21 cellular contexts compared by ENCODE assay signal in the genomic region with DNA sequence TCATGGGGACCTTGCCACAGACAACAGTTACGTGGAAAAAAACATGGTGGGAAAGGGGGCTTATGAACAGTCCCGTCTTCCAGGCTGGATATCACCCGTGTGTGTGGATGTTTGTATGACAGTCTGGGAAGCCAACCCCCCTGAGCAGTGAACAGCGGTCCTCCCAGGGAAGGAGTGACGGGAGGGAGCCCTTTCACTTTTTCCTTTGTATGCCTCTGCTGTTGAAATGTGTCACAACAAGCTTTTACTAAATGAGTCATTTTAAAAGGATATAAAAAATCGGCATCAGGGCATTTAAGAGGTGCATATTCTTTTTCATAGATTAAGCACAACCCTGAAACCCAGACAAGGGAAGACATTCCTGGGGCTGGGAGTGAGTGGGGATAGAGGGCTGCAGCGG. TPM values are rescaled to one million over a fixed set of nuclear protein-coding genes. Genes with fewer than 3 reads are reported as not detected.
"Had no signal": no experiment of that assay in that cellular context is flagged by ENCODE, and none has a peak within 500 bp of the region (broad histone marks: within the 10 kb centered on the region; RNA-seq: fewer than 3 reads in every experiment).

No MANE protein-coding gene starts in this region.

- H3K9me3 ChIP-seq: colonic mucosa, esophagus squamous epithelium, lower lobe of right lung, pancreas, spleen had no signal

- H3K27ac ChIP-seq: colonic mucosa, esophagus squamous epithelium, lower lobe of right lung, pancreas, spleen, WERI-Rb-1 had no signal

- DNase-seq: activated CD4-positive, alpha-beta memory T cell treated with anti-CD3 and anti-CD28 coated beads for 36 hours; activated CD8-positive, alpha-beta memory T cell treated with anti-CD3 and anti-CD28 coated beads, Interleukin-2, amount 10 ng/mL, durations not matched to agents 7 days and 5 days; activated naive CD4-positive, alpha-beta T cell treated with anti-CD3 and anti-CD28 coated beads for 36 hours; activated naive CD8-positive, alpha-beta T cell treated with anti-CD3 and anti-CD28 coated beads, Interleukin-2, amount 50 U/mL, for 24 hours; activated T-cell treated with anti-CD3 and anti-CD28 coated beads, Interleukin-2, amount 50 U/mL, for 1 hour; central memory CD4-positive, alpha-beta T cell; colonic mucosa; esophagus squamous epithelium; foreskin fibroblast; glutamatergic neuron; kidney glomerular epithelial cell; lower lobe of right lung; spleen; stimulated activated naive CD8-positive, alpha-beta T cell treated with anti-CD3 and anti-CD28 coated beads, Interleukin-15, amount 100 ng/mL, for 72 hours; T-cell; WERI-Rb-1 had no signal

- H3K4me3 ChIP-seq: colonic mucosa, esophagus squamous epithelium, lower lobe of right lung, pancreas, spleen had no signal

- ATAC-seq: activated CD8-positive, alpha-beta memory T cell treated with anti-CD3 and anti-CD28 coated beads, Interleukin-2, amount 10 ng/mL, durations not matched to agents 7 days and 5 days; activated naive CD8-positive, alpha-beta T cell treated with anti-CD3 and anti-CD28 coated beads, Interleukin-2, amount 50 U/mL, for 24 hours; lower lobe of right lung; pancreas; sciatic nerve; stimulated activated naive CD8-positive, alpha-beta T cell treated with anti-CD3 and anti-CD28 coated beads, Interleukin-15, amount 100 ng/mL, for 72 hours; T-cell had no signal

- H3K4me1 ChIP-seq: colonic mucosa, pancreas had no signal

- H3K27me3 ChIP-seq: colonic mucosa, pancreas had no signal

- H3K36me3 ChIP-seq: colonic mucosa, esophagus squamous epithelium, lower lobe of right lung, pancreas, spleen, WERI-Rb-1 had no signal

RNA-seq across cellular contexts. Expression of a gene that starts 5.1 kb away (rescaled TPM):
- total RNA-seq: activated CD4-positive, alpha-beta memory T cell treated with anti-CD3 and anti-CD28 coated beads for 36 hours; activated CD8-positive, alpha-beta memory T cell treated with anti-CD3 and anti-CD28 coated beads, Interleukin-2, amount 10 ng/mL, durations not matched to agents 7 days and 5 days; activated naive CD4-positive, alpha-beta T cell treated with anti-CD3 and anti-CD28 coated beads for 36 hours; activated T-helper 2 cell treated with anti-CD3 and anti-CD28 coated beads, Interferon-gamma antibody, Interleukin-2, Interleukin-4, amounts not matched to agents 10 μg/mL and 5 μg/mL and 100 μg/mL, durations not matched to agents 14 hours and 24 hours and 36 hours; colonic mucosa; esophagus squamous epithelium; lower lobe of right lung; pancreas; sciatic nerve; spleen; T-cell had no signal
- polyA plus RNA-seq: neural cell, pancreas, spleen, urinary bladder had no signal

RNA-seq across cellular contexts. Expression of a gene that starts 14.8 kb away (rescaled TPM):
- total RNA-seq: activated CD8-positive, alpha-beta memory T cell treated with anti-CD3 and anti-CD28 coated beads, Interleukin-2, amount 10 ng/mL, durations not matched to agents 7 days and 5 days; activated T-helper 2 cell treated with anti-CD3 and anti-CD28 coated beads, Interferon-gamma antibody, Interleukin-2, Interleukin-4, amounts not matched to agents 10 μg/mL and 5 μg/mL and 100 μg/mL, durations not matched to agents 14 hours and 24 hours and 36 hours had no signal
